In the genomic region with DNA sequence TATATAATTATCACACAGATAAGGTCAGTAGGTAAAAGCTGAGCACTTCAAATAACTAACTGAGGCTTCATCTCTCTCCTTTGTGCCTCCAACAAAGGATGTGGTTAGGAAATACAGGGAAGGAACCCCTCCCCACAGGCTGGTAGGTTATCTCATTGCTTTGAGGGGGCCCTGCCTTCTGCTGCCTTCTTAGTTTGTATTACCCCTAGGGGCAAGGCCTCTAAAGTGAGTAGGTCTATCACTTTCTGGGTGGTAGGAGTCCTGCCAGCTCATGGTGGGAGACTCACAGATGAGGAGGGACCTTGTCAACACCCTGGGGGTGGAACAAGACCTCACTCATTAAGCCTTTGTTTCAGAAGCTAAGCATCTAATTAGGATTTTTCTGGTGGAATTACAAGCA, we compare ENCODE assay signal across 12 cellular contexts. TPM values are rescaled to one million over a fixed set of nuclear protein-coding genes. Genes with fewer than 3 reads are reported as not detected.
DNase-seq lines count a peak whose midpoint lies in the region; ATAC-seq and TF ChIP-seq lines count a peak whose summit lies in the region.
"Had no signal": no experiment of that assay in that cellular context is flagged by ENCODE, and none has a peak within 500 bp of the region (broad histone marks: within the 10 kb centered on the region; RNA-seq: fewer than 3 reads in every experiment).

No MANE protein-coding gene starts in this region.

- H2AFZ ChIP-seq in IMR-90 (replicated peaks; ENCODE audit: low read length, poor library complexity) (no peak overlapping the region), mammary epithelial cell (ENCODE audit: low read depth, low read length) (peak overlapping the region; percentile 30)
- H2AFZ ChIP-seq: parathyroid adenoma had no signal

- no peaks in the 10 kb centered on the region for H3K9me3 ChIP-seq in IMR-90 (ENCODE audit: control insufficient read depth, insufficient read depth, low read length)
- H3K9me3 ChIP-seq in mammary epithelial cell (replicated peaks; ENCODE audit: insufficient read depth, low read length), result no peaks in the 10 kb centered on the region

- H3K27me3 ChIP-seq in IMR-90 (ENCODE audit: control insufficient read depth, insufficient read depth, low read length) (no peaks in the 10 kb centered on the region), mammary epithelial cell (ENCODE audit: insufficient read depth, low read length) (no peaks in the 10 kb centered on the region), mesendoderm (ENCODE audit: insufficient read depth, low read length, poor library complexity) (no peaks in the 10 kb centered on the region)

- peak overlapping the region; percentile 31 for H3K4ac ChIP-seq in IMR-90 (ENCODE audit: low read depth, low read length)
- no peak overlapping the region for H3K4ac ChIP-seq in mesendoderm (ENCODE audit: low read depth, low read length)

- no peak overlapping the region for H3K4me2 ChIP-seq in IMR-90 (ENCODE audit: low read depth, low read length)
- H3K4me2 ChIP-seq in mammary epithelial cell (ENCODE audit: insufficient read depth, low read depth, low read length), result peak overlapping the region; percentile 49
- no peak overlapping the region for H3K4me2 ChIP-seq in mesendoderm (ENCODE audit: low read length)

- H2BK120ac ChIP-seq in IMR-90 (ENCODE audit: low read depth, low read length) (peak overlapping the region; percentile 45; the same call in 1 of the 2 replicates), mesendoderm (ENCODE audit: low read depth, low read length) (no peak overlapping the region)

- H3K4me3 ChIP-seq in IMR-90 (ENCODE audit: insufficient read depth, low read depth, low read length) (no peak overlapping the region), mammary epithelial cell (replicated peaks in 1 of 3; ENCODE audit: insufficient read depth in 1 of 3, low read depth in 2 of 3, low read length in 3 of 3) (no peak overlapping the region), mesendoderm (ENCODE audit: low read length) (no peak overlapping the region)
- H3K4me3 ChIP-seq: GM12878 had no signal

- H3K9ac ChIP-seq in IMR-90 (ENCODE audit: low read depth, low read length) (no peak overlapping the region), mammary epithelial cell (ENCODE audit: insufficient read depth, low read length) (peak overlapping the region; percentile 79), mesendoderm (ENCODE audit: low read length) (no peak overlapping the region)
- H3K9ac ChIP-seq: parathyroid adenoma had no signal

- H2AK9ac ChIP-seq in IMR-90 (replicated peaks; ENCODE audit: low read depth, low read length, poor library complexity), result no peak overlapping the region

- H4K20me1 ChIP-seq in IMR-90 (ENCODE audit: insufficient read depth, low read length) (no peaks in the 10 kb centered on the region), mammary epithelial cell (ENCODE audit: insufficient read depth, low read length) (no peaks in the 10 kb centered on the region)

- TF ChIP-seq CTCF in C4-2B (conservative IDR thresholded peaks at IDR 0.05) (no peak), IMR-90 (conservative IDR thresholded peaks at IDR 0.05; ENCODE audit: low read depth, low read length) (no peak), mammary epithelial cell (conservative IDR thresholded peaks at IDR 0.05 in 1 of 2, IDR thresholded peaks at IDR 0.05 in 1 of 2; ENCODE audit: extremely low read depth in 1 of 2, insufficient read depth in 1 of 2, low read depth in 1 of 2, low read length in 2 of 2) (no peak)

- CTCF ChIA-PET in IMR-90 (lab: Yijun Ruan, JAX) (interaction anchor here (0.9 kb wide), 1 partner anchor 11 kb away, joined by 4 read pairs; no protein-coding TSS in a partner anchor), mammary epithelial cell (lab: Charles Lee; ENCODE audit: low non-redundant PET) (no interaction called here)

- H3K79me1 ChIP-seq in IMR-90 (ENCODE audit: low read depth in 1 of 2, low read length in 2 of 2), result no peaks in the 10 kb centered on the region
- H3K79me1 ChIP-seq in mesendoderm (ENCODE audit: low read length), result no peaks in the 10 kb centered on the region

- ATAC-seq in IMR-90 (ENCODE audit: low read depth), result no peak
- ATAC-seq: activated naive CD8-positive, alpha-beta T cell treated with anti-CD3 and anti-CD28 coated beads, Interleukin-2, amount 50 U/mL, for 24 hours; GM12878 had no signal

- peak overlapping the region; percentile 51; the same call in 1 of the 2 replicates for H3K27ac ChIP-seq in C4-2B
- H3K27ac ChIP-seq in IMR-90 (ENCODE audit: insufficient read depth, low read length), result no peak overlapping the region
- peak overlapping the region; percentile 99 for H3K27ac ChIP-seq in mammary epithelial cell (ENCODE audit: insufficient read depth, low read depth, low read length)
- H3K27ac ChIP-seq in mesendoderm (ENCODE audit: low read depth, low read length), result no peak overlapping the region
- H3K27ac ChIP-seq: parathyroid adenoma had no signal

- H4K5ac ChIP-seq in IMR-90 (ENCODE audit: low read depth, low read length) (no peak overlapping the region), mesendoderm (ENCODE audit: low read length) (no peak overlapping the region)

- intact Hi-C loops in IMR-90 (cut with micrococcal nuclease) (no loop called here), mammary epithelial cell (cut with micrococcal nuclease) (loop anchor here (1.0 kb wide), 1 partner anchor 10 kb away; no protein-coding TSS in a partner anchor)

- DNase-seq in IMR-90, result no peak
- DNase-seq in mammary epithelial cell, result no peak
- DNase-seq in mesendoderm, result peak; percentile 92
- no peak for DNase-seq in DMS153 treated with DMSO at 0.1 percent for 48 hours (lab: John Stamatoyannopoulos, UW; ENCODE audit: unreplicated experiment)
- DNase-seq in NCI-H128 (lab: John Stamatoyannopoulos, UW; ENCODE audit: unreplicated experiment), result no peak
- no peak for DNase-seq in activated CD8-positive, alpha-beta memory T cell treated with anti-CD3 and anti-CD28 coated beads, Interleukin-2, amount 50 U/mL, for 4 hours
- no peak for DNase-seq in NCI-H146 (lab: John Stamatoyannopoulos, UW)
- DNase-seq: activated naive CD8-positive, alpha-beta T cell treated with anti-CD3 and anti-CD28 coated beads, Interleukin-2, amount 50 U/mL, for 24 hours; activated T-cell treated with anti-CD3 and anti-CD28 coated beads, Interleukin-2, amount 50 U/mL, for 1 hour had no signal

- dilution Hi-C loops in IMR-90 (cut with HindIII; ENCODE audit: low sequenced_read_pairs, unreplicated experiment) (no loop called here), mammary epithelial cell (cut with HindIII; ENCODE audit: low sequenced_read_pairs) (no loop called here)

- in situ Hi-C loops in IMR-90 (cut with MboI; ENCODE audit: low sequenced_read_pairs), result no loop called here
- in situ Hi-C loops in mammary epithelial cell (cut with MboI; ENCODE audit: low sequenced_read_pairs in 2 of 2), result loop anchor here in 1 of 2 donors (25.0 kb wide), 1 partner anchor 163 kb away; no protein-coding TSS in a partner anchor

- no peak for TF ChIP-seq RAD21 in IMR-90 (IDR thresholded peaks at IDR 0.05; ENCODE audit: low read length)

- H2AK5ac ChIP-seq in IMR-90 (ENCODE audit: low read depth, low read length) (no peak overlapping the region), mesendoderm (ENCODE audit: low read length) (no peak overlapping the region)

- H4K91ac ChIP-seq in IMR-90 (ENCODE audit: insufficient read depth, low read depth, low read length), result peak overlapping the region; percentile 32; the same call in 1 of the 2 replicates

- no peak overlapping the region for H3K14ac ChIP-seq in IMR-90 (replicated peaks; ENCODE audit: low read depth, low read length)

- no peak overlapping the region for H2BK5ac ChIP-seq in IMR-90 (ENCODE audit: low read depth, low read length, poor library complexity, severe bottlenecking)
- no peak overlapping the region for H2BK5ac ChIP-seq in mesendoderm (ENCODE audit: low read length)

- no peaks in the 10 kb centered on the region for H3K9me1 ChIP-seq in IMR-90 (ENCODE audit: insufficient read depth, low read length)

- H3K36me3 ChIP-seq in IMR-90 (ENCODE audit: control insufficient read depth, insufficient read depth, low read length), result no peaks in the 10 kb centered on the region
- H3K36me3 ChIP-seq in mammary epithelial cell (ENCODE audit: insufficient read depth, low read length), result no peaks in the 10 kb centered on the region
- no peaks in the 10 kb centered on the region for H3K36me3 ChIP-seq in mesendoderm (ENCODE audit: control insufficient read depth, insufficient read depth, low read length)

- H3K18ac ChIP-seq in IMR-90 (ENCODE audit: low read depth, low read length) (no peak overlapping the region), mesendoderm (ENCODE audit: low read length) (no peak overlapping the region)

- H3K79me2 ChIP-seq in mammary epithelial cell (ENCODE audit: insufficient read depth, low read length) (no peaks in the 10 kb centered on the region), mesendoderm (ENCODE audit: control insufficient read depth, insufficient read depth, low read length) (no peaks in the 10 kb centered on the region)
- H3K79me2 ChIP-seq: parathyroid adenoma had no signal

- H2BK15ac ChIP-seq in IMR-90 (ENCODE audit: low read depth, low read length), result peak overlapping the region; percentile 32; the same call in 1 of the 3 replicates
- no peak overlapping the region for H2BK15ac ChIP-seq in mesendoderm (replicated peaks; ENCODE audit: low read depth)

- H3K56ac ChIP-seq in IMR-90 (ENCODE audit: extremely low read depth, insufficient read depth, low read length) (no peak overlapping the region), mesendoderm (ENCODE audit: low read length) (no peak overlapping the region)

- TF ChIP-seq POLR2A in IMR-90 (IDR thresholded peaks at IDR 0.05; ENCODE audit: low read depth, low read length), result no peak

- no TSS peak for BruUV-seq in IMR-90 (replicated peaks; lab: Mats Ljungman, UMichigan)
- BruUV-seq in mammary epithelial cell (replicated peaks; lab: Mats Ljungman, UMichigan), result TSS peak; percentile 92

- H3K23ac ChIP-seq in IMR-90 (ENCODE audit: low read depth, low read length) (no peak overlapping the region), mesendoderm (ENCODE audit: low read length) (no peak overlapping the region)

- no peaks in the 10 kb centered on the region; the same call in 1 of the 2 replicates for H3K4me1 ChIP-seq in IMR-90 (ENCODE audit: control insufficient read depth, insufficient read depth, low read length)
- peaks cover 50% of the 10 kb centered on the region for H3K4me1 ChIP-seq in mammary epithelial cell (ENCODE audit: insufficient read depth, low read length)
- peaks cover 10% of the 10 kb centered on the region for H3K4me1 ChIP-seq in mesendoderm (ENCODE audit: control insufficient read depth, low read depth, low read length)
- H3K4me1 ChIP-seq: parathyroid adenoma had no signal

- H4K8ac ChIP-seq in IMR-90 (ENCODE audit: low read depth in 2 of 2, low read length in 2 of 2) (no peak overlapping the region), mesendoderm (ENCODE audit: low read depth, low read length) (no peak overlapping the region)

- POLR2A ChIA-PET in IMR-90 (lab: Charles Lee; ENCODE audit: unreplicated experiment), result no interaction called here

- H2BK20ac ChIP-seq in IMR-90 (ENCODE audit: low read depth, low read length), result no peak overlapping the region

RNA-seq across cellular contexts. Expression of a gene that starts 34.6 kb away (rescaled TPM):
- 5.6 and 8.6 TPM in 2 replicates for total RNA-seq in IMR-90 (2012; rRNA removed)
- 8.5 and 9.0 TPM in 2 replicates for polyA plus RNA-seq in IMR-90 (2012; rRNA removed)
- polyA plus RNA-seq in IMR-90 (2012; cell fraction: cytosol; rRNA removed), result 3.2 and 5.6 TPM in 2 replicates
- polyA plus RNA-seq in IMR-90 (2012; cell fraction: nucleus; rRNA removed; ENCODE audit: low replicate concordance), result 7.5 and 15.6 TPM in 2 replicates
- total RNA-seq in mammary epithelial cell, result 10 to 100 TPM in 1 of 2 donors, 1 to 10 TPM in 1; 8.9 to 11.3 TPM
- 2.5 TPM for polyA plus RNA-seq in mammary epithelial cell
- 0.78 TPM for polyA minus RNA-seq in mammary epithelial cell
- 1.9 TPM for polyA plus RNA-seq in mesendoderm (2013, experiment 1 of 2)
- 2.0 TPM for polyA plus RNA-seq in mesendoderm (2013, experiment 2 of 2)

Comparison
In these comparisons a context has a peak if more than half of its experiments do, and no peak if none do; other contexts are left out.
1. H3K27ac ChIP-seq: peak in C4-2B (single experiment) and mammary epithelial cell (single experiment); none in IMR-90 (single experiment) and mesendoderm (single experiment).